Comparison of ENCODE assay signal across 11 cellular contexts in the genomic region with DNA sequence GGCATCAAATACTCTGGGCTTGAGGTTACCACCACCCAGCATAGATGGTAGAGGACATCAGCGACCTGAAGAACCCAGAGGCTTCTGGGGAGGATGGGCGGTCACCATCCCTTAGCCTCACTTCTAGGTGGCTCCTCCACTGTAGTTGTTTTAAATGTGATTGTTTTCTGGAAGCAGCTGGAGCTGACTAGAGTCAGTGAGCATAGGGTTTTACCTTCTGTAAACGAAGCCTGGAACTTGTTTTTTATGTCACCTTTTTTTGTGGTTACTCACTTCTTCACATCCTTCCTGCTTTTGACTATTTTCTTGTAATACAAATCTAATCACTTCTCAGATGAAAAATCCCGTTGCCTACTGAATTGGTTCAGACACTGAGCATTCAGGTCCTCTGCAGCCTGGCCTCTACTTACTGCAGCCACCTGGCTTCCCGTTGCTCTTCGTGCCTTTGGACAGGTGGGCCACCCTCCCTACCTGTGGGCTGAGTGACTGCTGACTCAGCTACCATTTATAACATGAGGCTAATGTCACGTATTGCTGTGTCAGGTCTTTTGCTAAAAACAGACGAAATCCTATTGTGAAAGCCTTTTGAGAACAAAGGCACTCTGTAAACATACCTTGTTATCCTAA.
A peak's percentile ranks its signal among the peaks of the same experiment; 100 is the strongest.
DNase-seq lines count a peak whose midpoint lies in the region; ATAC-seq, FAIRE-seq and TF ChIP-seq lines count a peak whose summit lies in the region.
"Had no signal": no experiment of that assay in that cellular context is flagged by ENCODE, and none has a peak within 500 bp of the region (broad histone marks: within the 10 kb centered on the region; RNA-seq: fewer than 3 reads in every experiment).

No MANE protein-coding gene starts in this region.

- H4K5ac ChIP-seq in H1 (ENCODE audit: insufficient read length, low read depth, low read length) = no peak overlapping the region

- H3K4me1 Mint-ChIP-seq in activated CD4-positive, alpha-beta memory T cell treated with anti-CD3 and anti-CD28 coated beads, Interleukin-2, amount 10 ng/mL, durations not matched to agents 7 days and 5 days = peaks cover 33% of the 10 kb centered on the region

- no peak overlapping the region for H2BK120ac ChIP-seq in H1 (replicated peaks; ENCODE audit: low read depth, low read length)

- H3K14ac ChIP-seq in H1 (ENCODE audit: insufficient read length) = no peak overlapping the region

- no peak for TF ChIP-seq CTCF in H1 (IDR thresholded peaks at IDR 0.05; ENCODE audit: control extremely low read depth in 1 of 3, insufficient read depth in 1 of 3, low read depth in 1 of 3, low read length in 3 of 3)

- H4K91ac ChIP-seq in H1 (replicated peaks; ENCODE audit: insufficient read length, low read length) = no peak overlapping the region

- peaks cover 0 to 8% (median 0%) of the 10 kb centered on the region in 4 experiments; a peak in 2 of 7 replicates for H3K4me1 ChIP-seq in H1 (replicated peaks in 1 of 4; ENCODE audit: control insufficient read depth in 3 of 4, insufficient read depth in 4 of 4, low read length in 3 of 4)
- peaks cover 19% of the 10 kb centered on the region for H3K4me1 ChIP-seq in thymus (ENCODE audit: control insufficient read depth, insufficient read depth, low read length)

- peaks cover 4 to 67% (median 19%) of the 10 kb centered on the region in 4 experiments; a peak in 6 of 8 replicates for H3K36me3 ChIP-seq in H1 (ENCODE audit: control insufficient read depth in 2 of 4, insufficient read depth in 4 of 4, low read length in 3 of 4)
- H3K36me3 ChIP-seq in thymus (ENCODE audit: control insufficient read depth, insufficient read depth) = peaks cover 17% of the 10 kb centered on the region
- peaks cover 3% of the 10 kb centered on the region for H3K36me3 ChIP-seq in H7 (replicated peaks; ENCODE audit: control insufficient read depth, insufficient read depth, low read length)

- no peaks in the 10 kb centered on the region for H3K79me2 ChIP-seq in H1 (ENCODE audit: control insufficient read depth in 1 of 2, insufficient read depth in 2 of 2, low read length in 2 of 2)

- no peak overlapping the region for H2BK20ac ChIP-seq in H1 (ENCODE audit: low read length)

- no peaks in the 10 kb centered on the region for H3K27me3 Mint-ChIP-seq in activated CD4-positive, alpha-beta memory T cell treated with anti-CD3 and anti-CD28 coated beads, Interleukin-2, amount 10 ng/mL, durations not matched to agents 7 days and 5 days

- H3K79me1 ChIP-seq in H1 (ENCODE audit: low read depth, low read length) = no peaks in the 10 kb centered on the region

- H2AFZ ChIP-seq in H1 (ENCODE audit: low read length) = no peak overlapping the region

- WGBS in H1 (ENCODE audit: extremely low coverage in 1 of 2, insufficient coverage in 1 of 2, insufficient read length in 1 of 2, insufficient replicate concordance in 2 of 2, low coverage in 1 of 2, low lambda C conversion rate in 2 of 2, missing lambda C conversion rate in 1 of 2), 2 experiments = 85% methylated on average over 8 of the region's 8 CpGs; no CpG with 5 or more reads in 1 of the 2 experiments
- WGBS in thymus = 55% methylated on average over 8 of the region's 8 CpGs

- no peak overlapping the region for H3K27ac ChIP-seq in H1 (ENCODE audit: low read depth, low read length)
- peak overlapping the region; percentile 78 for H3K27ac ChIP-seq in thymus (ENCODE audit: low read depth)
- H3K27ac ChIP-seq: VCaP had no signal

- no peak overlapping the region for H3K18ac ChIP-seq in H1 (ENCODE audit: extremely low read depth, low read length)

- H3K27ac Mint-ChIP-seq in activated CD4-positive, alpha-beta memory T cell treated with anti-CD3 and anti-CD28 coated beads, Interleukin-2, amount 10 ng/mL, durations not matched to agents 7 days and 5 days = peak overlapping the region; percentile 70

- no peak for TF ChIP-seq EP300 in H1 (IDR thresholded peaks at IDR 0.05; ENCODE audit: borderline replicate concordance in 1 of 2, low read depth in 2 of 2, low read length in 2 of 2)

- no peaks in the 10 kb centered on the region for H4K20me1 ChIP-seq in H1 (replicated peaks in 1 of 2; ENCODE audit: control insufficient read depth in 1 of 2, insufficient read depth in 2 of 2, low read length in 2 of 2)

- no peak for TF ChIP-seq RAD21 in H1 (IDR thresholded peaks at IDR 0.05 in 1 of 2, conservative IDR thresholded peaks at IDR 0.05 in 1 of 2; ENCODE audit: low read depth in 2 of 2, low read length in 2 of 2)

- no peak overlapping the region for H4K8ac ChIP-seq in H1 (ENCODE audit: extremely low read depth, insufficient read depth, low read length)

- ATAC-seq in HG03342 (IDR thresholded peaks at IDR 0.05; ENCODE audit: unreplicated experiment) = no peak
- ATAC-seq: left cardiac atrium had no signal

- H2BK12ac ChIP-seq in H1 (ENCODE audit: low read depth, low read length) = no peak overlapping the region

- H2AK5ac ChIP-seq in H1 (ENCODE audit: low read depth, low read length) = no peak overlapping the region

- no peak overlapping the region for H3K4me3 Mint-ChIP-seq in activated CD4-positive, alpha-beta memory T cell treated with anti-CD3 and anti-CD28 coated beads, Interleukin-2, amount 10 ng/mL, durations not matched to agents 7 days and 5 days

- no peak overlapping the region for H3K9ac ChIP-seq in H1 (replicated peaks in 1 of 4; ENCODE audit: extremely low read depth in 1 of 4, low read depth in 3 of 4, low read length in 3 of 4)

- peaks cover 52% of the 10 kb centered on the region for H3K36me3 Mint-ChIP-seq in activated CD4-positive, alpha-beta memory T cell treated with anti-CD3 and anti-CD28 coated beads, Interleukin-2, amount 10 ng/mL, durations not matched to agents 7 days and 5 days (ENCODE audit: low read depth)

- no peak overlapping the region for H3K23ac ChIP-seq in H1 (ENCODE audit: insufficient read length)

- H3K27me3 ChIP-seq in H1 (replicated peaks in 1 of 4; ENCODE audit: control insufficient read depth in 3 of 4, extremely low read depth in 1 of 4, insufficient read depth in 3 of 4, low read length in 3 of 4) (peaks cover 0 to 1% (median 0%) of the 10 kb centered on the region in 4 experiments; a peak in 1 of 7 replicates), thymus (ENCODE audit: control insufficient read depth, insufficient read depth) (no peaks in the 10 kb centered on the region), H7 (ENCODE audit: control insufficient read depth, insufficient read depth, low read length) (no peaks in the 10 kb centered on the region)

- H3K4me2 ChIP-seq in H1 (ENCODE audit: insufficient read depth in 1 of 2, low read depth in 2 of 2, low read length in 2 of 2) = no peak overlapping the region

- no peak overlapping the region for H2BK5ac ChIP-seq in H1 (ENCODE audit: low read depth, low read length)

- TF ChIP-seq POLR2A in H1 (IDR thresholded peaks at IDR 0.05; ENCODE audit: control extremely low read depth in 1 of 2, low read depth in 2 of 2, low read length in 2 of 2) = no peak

- no peak overlapping the region for H3K4ac ChIP-seq in H1 (replicated peaks; ENCODE audit: insufficient read length, low read depth, low read length)

- no peak overlapping the region for H2BK15ac ChIP-seq in H1 (ENCODE audit: low read length)

- POLR2A ChIA-PET in activated CD4-positive, alpha-beta memory T cell treated with anti-CD3 and anti-CD28 coated beads, Interleukin-2, amount 10 ng/mL, durations not matched to agents 7 days and 5 days (lab: Charles Lee) = interaction anchor here (1.2 to 3.2 kb wide), 4 partner anchors 13 to 168 kb away, joined by 3 to 18 read pairs (median 3); a partner anchor contains a TSS
- POLR2A ChIA-PET in H1 (lab: Charles Lee; ENCODE audit: partially characterized antibody) = no interaction called here

- H3K9me3 Mint-ChIP-seq in activated CD4-positive, alpha-beta memory T cell treated with anti-CD3 and anti-CD28 coated beads, Interleukin-2, amount 10 ng/mL, durations not matched to agents 7 days and 5 days = no peaks in the 10 kb centered on the region

- DNase-seq in activated naive CD4-positive, alpha-beta T cell treated with Interleukin-2 at 50 U/mL for 16 hours = peak; percentile 9
- DNase-seq in activated naive CD4-positive, alpha-beta T cell treated with anti-CD3 and anti-CD28 coated beads, Interleukin-2, amount 50 U/mL, for 16 hours = no peak
- DNase-seq in activated CD4-positive, alpha-beta memory T cell treated with anti-CD3 and anti-CD28 coated beads, Interleukin-2, amount 10 ng/mL, durations not matched to agents 7 days and 5 days = peak; percentile 26
- DNase-seq in H1 (ENCODE audit: low read depth in 1 of 2, low spot score in 2 of 2) = no peak
- DNase-seq in NCI-H446 (lab: John Stamatoyannopoulos, UW) = no peak
- DNase-seq in H7 = no peak
- DNase-seq: left cardiac atrium, SHP77 had no signal

- CTCF ChIA-PET in activated CD4-positive, alpha-beta memory T cell treated with anti-CD3 and anti-CD28 coated beads, Interleukin-2, amount 10 ng/mL, durations not matched to agents 7 days and 5 days (lab: Charles Lee) = no interaction called here
- CTCF ChIA-PET in H1 (lab: Charles Lee; ENCODE audit: partially characterized antibody) = interaction anchor here (0.9 to 1.1 kb wide), 2 partner anchors 320 to 476 kb away, joined by 3 read pairs; no protein-coding TSS in a partner anchor

- no peaks in the 10 kb centered on the region; the same call in 1 of the 2 replicates for H3K23me2 ChIP-seq in H1 (ENCODE audit: low read depth, low read length)

- H3K56ac ChIP-seq in H1 (replicated peaks; ENCODE audit: insufficient read length, low read depth, low read length) = no peak overlapping the region

- no peak for FAIRE-seq in H1 (lab: Jason Lieb, UNC)

- H3K4me3 ChIP-seq in H1 (ENCODE audit: extremely low read depth in 1 of 4, insufficient read depth in 2 of 4, low read depth in 3 of 4, low read length in 4 of 4) (no peak overlapping the region), thymus (ENCODE audit: low read length) (no peak overlapping the region), H7 (ENCODE audit: insufficient read depth, low read depth, low read length) (no peak overlapping the region)

- no peaks in the 10 kb centered on the region for H3K9me3 ChIP-seq in H1 (ENCODE audit: insufficient read depth in 2 of 2, low read depth in 1 of 2, low read length in 1 of 2)
- no peaks in the 10 kb centered on the region for H3K9me3 ChIP-seq in thymus (ENCODE audit: control insufficient read depth)

TF ChIP-seq in H1, 55 proteins besides CTCF, POLR2A, EP300 and RAD21:
- TF ChIP-seq BACH1 (IDR thresholded peaks at IDR 0.05; ENCODE audit: low read length) = peak; percentile 49
- TF ChIP-seq MAFK (IDR thresholded peaks at IDR 0.05; ENCODE audit: low read depth, low read length) = peak; percentile 59
- TF ChIP-seq POU5F1 (IDR thresholded peaks at IDR 0.05; ENCODE audit: low read depth, low read length) = no peak

Comparison
In these comparisons a context has a peak if more than half of its experiments do, and no peak if none do; other contexts are left out.
1. DNase-seq: peak in activated naive CD4-positive, alpha-beta T cell treated with Interleukin-2 at 50 U/mL for 16 hours (single experiment) and activated CD4-positive, alpha-beta memory T cell treated with anti-CD3 and anti-CD28 coated beads, Interleukin-2, amount 10 ng/mL, durations not matched to agents 7 days and 5 days (single experiment); none in activated naive CD4-positive, alpha-beta T cell treated with anti-CD3 and anti-CD28 coated beads, Interleukin-2, amount 50 U/mL, for 16 hours (single experiment), H1 (0 of 2), NCI-H446 (0 of 2) and H7 (single experiment).